In the genomic region with DNA sequence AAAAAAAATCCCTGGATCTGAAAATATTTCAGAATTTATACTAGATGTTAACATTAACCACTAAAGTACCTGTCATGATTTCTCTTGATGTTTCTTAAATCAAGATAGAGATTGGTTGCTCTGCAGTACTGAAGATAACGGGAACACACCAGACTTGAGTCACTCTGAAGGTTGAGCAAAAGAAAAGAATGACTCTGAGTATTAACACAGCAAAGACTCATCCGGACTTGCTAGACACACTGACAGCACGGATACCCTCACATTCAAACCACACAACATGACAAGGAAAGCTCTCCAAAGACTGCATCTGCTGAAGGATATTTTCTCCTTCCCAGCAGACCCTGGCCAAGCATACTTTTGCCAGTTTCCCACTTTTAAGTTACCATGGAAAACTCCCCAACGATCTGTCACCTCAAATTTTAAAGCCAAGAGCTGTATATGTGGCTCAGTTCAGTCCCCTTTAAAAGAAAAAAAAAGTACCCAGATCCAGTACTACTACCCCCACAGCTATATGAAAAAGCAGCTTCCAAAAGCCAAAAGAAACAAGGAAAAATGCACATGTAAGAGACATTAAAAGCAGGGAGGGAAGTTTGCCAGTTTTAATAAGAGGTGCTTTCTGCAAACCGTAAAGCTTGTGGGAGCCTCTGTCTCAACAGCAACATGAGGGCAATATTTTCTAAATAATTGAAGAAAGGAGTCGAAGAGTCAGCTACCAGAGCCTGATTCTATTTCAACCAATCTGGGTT, we compare ENCODE assay signal across 16 cellular contexts.
"Had no signal": no experiment of that assay in that cellular context is flagged by ENCODE, and none has a peak within 500 bp of the region (broad histone marks: within the 10 kb centered on the region; RNA-seq: fewer than 3 reads in every experiment).

No MANE protein-coding gene starts in this region.

- H3K27me3 ChIP-seq: brain microvascular endothelial cell, ovary, testis had no signal

- H3K9me3 Mint-ChIP-seq: activated T-helper 2 cell treated with anti-CD3 and anti-CD28 coated beads, Interferon-gamma antibody, Interleukin-2, Interleukin-4, amounts not matched to agents 10 μg/mL and 5 μg/mL and 100 μg/mL, durations not matched to agents 14 hours and 24 hours and 36 hours; stimulated activated naive CD8-positive, alpha-beta T cell treated with anti-CD3 and anti-CD28 coated beads, Interleukin-15, amount 100 ng/mL, for 72 hours; T-helper 1 cell treated with Interleukin-12 subunit alpha and Interleukin-12 subunit beta and Interleukin-4 antibody, amounts not matched to agents 30 μg/mL and 1 μg/mL, for 36 hours had no signal

- H3K9me3 ChIP-seq: ovary, testis had no signal

- H3K27ac Mint-ChIP-seq: activated T-helper 2 cell treated with anti-CD3 and anti-CD28 coated beads, Interferon-gamma antibody, Interleukin-2, Interleukin-4, amounts not matched to agents 10 μg/mL and 5 μg/mL and 100 μg/mL, durations not matched to agents 14 hours and 24 hours and 36 hours; T-helper 1 cell treated with Interleukin-12 subunit alpha and Interleukin-12 subunit beta and Interleukin-4 antibody, amounts not matched to agents 30 μg/mL and 1 μg/mL, for 36 hours had no signal

- H3K4me1 Mint-ChIP-seq: stimulated activated naive CD8-positive, alpha-beta T cell treated with anti-CD3 and anti-CD28 coated beads, Interleukin-15, amount 100 ng/mL, for 72 hours had no signal

- H3K27me3 Mint-ChIP-seq: stimulated activated naive CD8-positive, alpha-beta T cell treated with anti-CD3 and anti-CD28 coated beads, Interleukin-15, amount 100 ng/mL, for 72 hours had no signal

- H3K27ac ChIP-seq: brain microvascular endothelial cell, ovary, testis had no signal

- DNase-seq: activated CD4-positive, alpha-beta T cell treated with anti-CD3 and anti-CD28 coated beads, Interleukin-2, amount 50 U/mL, for 1 hour; activated CD4-positive, CD25-positive, alpha-beta regulatory T cell; activated naive CD4-positive, alpha-beta T cell treated with anti-CD3 and anti-CD28 coated beads, Interleukin-2, amount 50 U/mL, for 16 hours; amniotic stem cell; brain microvascular endothelial cell; cortex of kidney; effector memory CD4-positive, alpha-beta T cell; mesenchymal stem cell; ovary; stimulated activated CD4-positive, alpha-beta T cell treated with anti-CD3 and anti-CD28 coated beads, Interleukin-2, amount 100 ng/mL, for 48 hours; stimulated activated naive CD8-positive, alpha-beta T cell treated with anti-CD3 and anti-CD28 coated beads, Interleukin-15, amount 100 ng/mL, for 72 hours; testis had no signal

- ATAC-seq: left lobe of liver; SK-N-SH treated with all-trans-retinoic acid at 6 μM for 48 hours; stimulated activated naive CD8-positive, alpha-beta T cell treated with anti-CD3 and anti-CD28 coated beads, Interleukin-15, amount 100 ng/mL, for 72 hours had no signal

- H3K36me3 ChIP-seq: ovary had no signal

- H3K4me3 Mint-ChIP-seq: stimulated activated naive CD8-positive, alpha-beta T cell treated with anti-CD3 and anti-CD28 coated beads, Interleukin-15, amount 100 ng/mL, for 72 hours; T-helper 1 cell treated with Interleukin-12 subunit alpha and Interleukin-12 subunit beta and Interleukin-4 antibody, amounts not matched to agents 30 μg/mL and 1 μg/mL, for 36 hours had no signal

- H3K4me3 ChIP-seq: ovary, testis had no signal
